1 cellular context compared by ENCODE assay signal in the genomic region with DNA sequence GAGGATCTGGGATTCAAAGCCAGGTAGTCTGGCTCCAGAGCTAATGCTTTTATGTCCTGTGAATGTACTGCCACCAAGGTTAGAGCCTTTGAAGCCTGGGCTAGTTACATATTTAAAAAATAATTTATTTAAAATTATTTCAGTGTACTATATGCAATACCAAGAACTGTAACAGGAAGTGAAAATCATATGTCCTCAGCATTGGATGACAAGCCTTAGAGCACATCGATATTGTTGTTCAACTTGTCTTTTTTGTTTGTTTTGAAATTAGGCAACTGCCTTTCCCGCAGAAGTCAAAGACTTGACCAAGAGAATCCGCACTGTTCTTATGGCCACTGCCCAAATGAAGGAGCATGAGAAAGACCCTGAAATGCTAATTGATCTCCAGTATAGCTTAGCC.
TF ChIP-seq lines count a peak whose summit lies in the region.

No MANE protein-coding gene starts in this region.

TF ChIP-seq in HepG2, 621 proteins besides CTCF, POLR2A, EP300 and RAD21 (continued from another document):
- TF ChIP-seq, protein P1, sequence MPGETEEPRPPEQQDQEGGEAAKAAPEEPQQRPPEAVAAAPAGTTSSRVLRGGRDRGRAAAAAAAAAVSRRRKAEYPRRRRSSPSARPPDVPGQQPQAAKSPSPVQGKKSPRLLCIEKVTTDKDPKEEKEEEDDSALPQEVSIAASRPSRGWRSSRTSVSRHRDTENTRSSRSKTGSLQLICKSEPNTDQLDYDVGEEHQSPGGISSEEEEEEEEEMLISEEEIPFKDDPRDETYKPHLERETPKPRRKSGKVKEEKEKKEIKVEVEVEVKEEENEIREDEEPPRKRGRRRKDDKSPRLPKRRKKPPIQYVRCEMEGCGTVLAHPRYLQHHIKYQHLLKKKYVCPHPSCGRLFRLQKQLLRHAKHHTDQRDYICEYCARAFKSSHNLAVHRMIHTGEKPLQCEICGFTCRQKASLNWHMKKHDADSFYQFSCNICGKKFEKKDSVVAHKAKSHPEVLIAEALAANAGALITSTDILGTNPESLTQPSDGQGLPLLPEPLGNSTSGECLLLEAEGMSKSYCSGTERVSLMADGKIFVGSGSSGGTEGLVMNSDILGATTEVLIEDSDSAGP (CRISPR knock-in tag; IDR thresholded peaks at IDR 0.05; ENCODE audit: borderline replicate concordance): no peak
- TF ChIP-seq ZNF792 (CRISPR knock-in tag; IDR thresholded peaks at IDR 0.05) (no peak), FLYWCH1 (CRISPR knock-in tag; IDR thresholded peaks at IDR 0.05) (no peak), ZMAT3 (CRISPR knock-in tag; conservative IDR thresholded peaks at IDR 0.05) (no peak)
- TF ChIP-seq, protein P2, sequence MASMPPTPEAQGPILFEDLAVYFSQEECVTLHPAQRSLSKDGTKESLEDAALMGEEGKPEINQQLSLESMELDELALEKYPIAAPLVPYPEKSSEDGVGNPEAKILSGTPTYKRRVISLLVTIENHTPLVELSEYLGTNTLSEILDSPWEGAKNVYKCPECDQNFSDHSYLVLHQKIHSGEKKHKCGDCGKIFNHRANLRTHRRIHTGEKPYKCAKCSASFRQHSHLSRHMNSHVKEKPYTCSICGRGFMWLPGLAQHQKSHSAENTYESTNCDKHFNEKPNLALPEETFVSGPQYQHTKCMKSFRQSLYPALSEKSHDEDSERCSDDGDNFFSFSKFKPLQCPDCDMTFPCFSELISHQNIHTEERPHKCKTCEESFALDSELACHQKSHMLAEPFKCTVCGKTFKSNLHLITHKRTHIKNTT (CRISPR knock-in tag; IDR thresholded peaks at IDR 0.05): no peak
